In genomic region chr10:17023386-17024298, GRCh38 we compare ENCODE assay signal across 8 cellular contexts.
DNase-seq lines count a peak whose midpoint lies in the region; ATAC-seq and TF ChIP-seq lines count a peak whose summit lies in the region.

No MANE protein-coding gene starts in this region.

- H3K27ac ChIP-seq in DND-41 (ENCODE audit: low read length) (peak overlapping the region; percentile 90), duodenal mucosa (ENCODE audit: low read depth, low read length) (peak overlapping the region; percentile 59), muscle layer of colon (ENCODE audit: low read depth, low read length) (peak overlapping the region; percentile 35)

- DNase-seq in DND-41 = peak; percentile 83
- DNase-seq in LHCN-M2 (ENCODE audit: low read depth) = peak; percentile 100
- DNase-seq in activated CD4-positive, alpha-beta T cell treated with anti-CD3 and anti-CD28 coated beads, Interleukin-2, amount 10 ng/mL, durations not matched to agents 24 days and 14 days = peak; percentile 94
- peak; percentile 68 to 86 for DNase-seq in stimulated activated naive CD8-positive, alpha-beta T cell treated with anti-CD3 and anti-CD28 coated beads, Interleukin-15, amount 100 ng/mL, for 72 hours
- no peak for DNase-seq in Caco-2

- H3K4me2 ChIP-seq in DND-41 (ENCODE audit: insufficient read depth, low read length) = peak overlapping the region; percentile 62

- no peaks in the 10 kb centered on the region for H3K79me2 ChIP-seq in DND-41 (ENCODE audit: insufficient read depth, low read length)

- H3K36me3 ChIP-seq in DND-41 (ENCODE audit: insufficient read depth, low read length) (no peaks in the 10 kb centered on the region), duodenal mucosa (ENCODE audit: control insufficient read depth in 1 of 2, insufficient read depth in 2 of 2, low read length in 2 of 2) (no peaks in the 10 kb centered on the region), muscle layer of colon (ENCODE audit: insufficient read depth, low read length) (no peaks in the 10 kb centered on the region), Caco-2 (ENCODE audit: control insufficient read depth, insufficient read depth, low read length) (no peaks in the 10 kb centered on the region)

- no peaks in the 10 kb centered on the region for H4K20me1 ChIP-seq in DND-41 (ENCODE audit: insufficient read depth, low read length)

- H3K4me3 Mint-ChIP-seq in activated CD4-positive, alpha-beta T cell treated with anti-CD3 and anti-CD28 coated beads, Interleukin-2, amount 10 ng/mL, durations not matched to agents 24 days and 14 days = peak overlapping the region; percentile 59
- H3K4me3 Mint-ChIP-seq in stimulated activated naive CD8-positive, alpha-beta T cell treated with anti-CD3 and anti-CD28 coated beads, Interleukin-15, amount 100 ng/mL, for 72 hours = peak overlapping the region; percentile 32 to 59
- no peak overlapping the region for H3K4me3 Mint-ChIP-seq in Caco-2 (ENCODE audit: unreplicated experiment)

- peaks cover 39% of the 10 kb centered on the region for H3K4me1 Mint-ChIP-seq in activated CD4-positive, alpha-beta T cell treated with anti-CD3 and anti-CD28 coated beads, Interleukin-2, amount 10 ng/mL, durations not matched to agents 24 days and 14 days
- peaks cover 71% of the 10 kb centered on the region for H3K4me1 Mint-ChIP-seq in stimulated activated naive CD8-positive, alpha-beta T cell treated with anti-CD3 and anti-CD28 coated beads, Interleukin-15, amount 100 ng/mL, for 72 hours
- H3K4me1 Mint-ChIP-seq in Caco-2 (ENCODE audit: low read depth, unreplicated experiment) = no peaks in the 10 kb centered on the region

- H3K36me3 Mint-ChIP-seq in activated CD4-positive, alpha-beta T cell treated with anti-CD3 and anti-CD28 coated beads, Interleukin-2, amount 10 ng/mL, durations not matched to agents 24 days and 14 days (ENCODE audit: low read depth) = peaks cover 4% of the 10 kb centered on the region
- H3K36me3 Mint-ChIP-seq in Caco-2 (ENCODE audit: insufficient read depth, unreplicated experiment) = no peaks in the 10 kb centered on the region

- peaks cover 5% of the 10 kb centered on the region for H3K27me3 Mint-ChIP-seq in activated CD4-positive, alpha-beta T cell treated with anti-CD3 and anti-CD28 coated beads, Interleukin-2, amount 10 ng/mL, durations not matched to agents 24 days and 14 days
- no peaks in the 10 kb centered on the region for H3K27me3 Mint-ChIP-seq in stimulated activated naive CD8-positive, alpha-beta T cell treated with anti-CD3 and anti-CD28 coated beads, Interleukin-15, amount 100 ng/mL, for 72 hours
- no peaks in the 10 kb centered on the region for H3K27me3 Mint-ChIP-seq in Caco-2 (ENCODE audit: insufficient read depth, unreplicated experiment)

- intact Hi-C loops in activated CD4-positive, alpha-beta T cell treated with anti-CD3 and anti-CD28 coated beads, Interleukin-2, amount 10 ng/mL, durations not matched to agents 24 days and 14 days (cut with micrococcal nuclease) = loop anchor here (1.0 to 10.0 kb wide), 8 partner anchors 21 to 1631 kb away; partner anchors contain the start of genes ARL5B, NSUN6 and RSU1
- intact Hi-C loops in Caco-2 (cut with micrococcal nuclease; ENCODE audit: unreplicated experiment) = no loop called here

- POLR2A ChIA-PET in Caco-2 (lab: Charles Lee) = no interaction called here

- H3K4me1 ChIP-seq in DND-41 (ENCODE audit: insufficient read depth, low read length) (peaks cover 64% of the 10 kb centered on the region), duodenal mucosa (ENCODE audit: control insufficient read depth in 1 of 2, insufficient read depth in 2 of 2, low read length in 2 of 2) (peaks cover 15 to 22% of the 10 kb centered on the region in 2 donors), muscle layer of colon (ENCODE audit: insufficient read depth, low read length) (peaks cover 30% of the 10 kb centered on the region), Caco-2 (no peaks in the 10 kb centered on the region)

- CTCF ChIA-PET in Caco-2 (lab: Charles Lee) = no interaction called here

- H3K4me3 ChIP-seq in DND-41 (ENCODE audit: low read depth in 1 of 2, low read length in 2 of 2) = peak overlapping the region in 1 of 2 experiments; percentile 35; a peak in 2 of 4 replicates
- no peak overlapping the region for H3K4me3 ChIP-seq in duodenal mucosa (ENCODE audit: low read depth in 1 of 2, low read length in 2 of 2)
- H3K4me3 ChIP-seq in muscle layer of colon (ENCODE audit: low read depth in 1 of 2, low read length in 2 of 2) = no peak overlapping the region
- no peak overlapping the region for H3K4me3 ChIP-seq in Caco-2 (ENCODE audit: low read depth, low read length)

- H3K27ac Mint-ChIP-seq in activated CD4-positive, alpha-beta T cell treated with anti-CD3 and anti-CD28 coated beads, Interleukin-2, amount 10 ng/mL, durations not matched to agents 24 days and 14 days = peak overlapping the region; percentile 94
- peak overlapping the region; percentile 94 to 97 for H3K27ac Mint-ChIP-seq in stimulated activated naive CD8-positive, alpha-beta T cell treated with anti-CD3 and anti-CD28 coated beads, Interleukin-15, amount 100 ng/mL, for 72 hours
- no peak overlapping the region for H3K27ac Mint-ChIP-seq in Caco-2 (ENCODE audit: unreplicated experiment)

- TF ChIP-seq CTCF in DND-41 (IDR thresholded peaks at IDR 0.05; ENCODE audit: borderline replicate concordance, extremely low read depth, low read length, poor library complexity, severe bottlenecking) (no peak), Caco-2 (IDR thresholded peaks at IDR 0.05; ENCODE audit: insufficient read depth in 1 of 2, low read depth in 1 of 2, low read length in 1 of 2, severe bottlenecking in 1 of 2, unreplicated experiment in 1 of 2) (no peak)

- H3K9ac ChIP-seq in DND-41 (ENCODE audit: low read depth, low read length) (peak overlapping the region; percentile 52), duodenal mucosa (ENCODE audit: low read depth in 1 of 2, low read length in 2 of 2) (peak overlapping the region in 1 of 2 donors; percentile 40), muscle layer of colon (ENCODE audit: low read length) (no peak overlapping the region)

- H3K27me3 ChIP-seq in DND-41 (ENCODE audit: insufficient read depth, low read length, poor library complexity) (no peaks in the 10 kb centered on the region), duodenal mucosa (ENCODE audit: control insufficient read depth in 1 of 2, insufficient read depth in 2 of 2, low read length in 2 of 2) (no peaks in the 10 kb centered on the region), muscle layer of colon (ENCODE audit: control insufficient read depth in 1 of 2, insufficient read depth in 2 of 2, low read length in 2 of 2) (no peaks in the 10 kb centered on the region), Caco-2 (replicated peaks; ENCODE audit: control insufficient read depth, insufficient read depth, low read length) (no peaks in the 10 kb centered on the region)

- peaks cover 3% of the 10 kb centered on the region for H3K9me3 ChIP-seq in DND-41 (ENCODE audit: insufficient read depth, low read length, severe bottlenecking)
- no peaks in the 10 kb centered on the region for H3K9me3 ChIP-seq in duodenal mucosa (ENCODE audit: control insufficient read depth in 1 of 2, low read length in 2 of 2)
- no peaks in the 10 kb centered on the region for H3K9me3 ChIP-seq in muscle layer of colon (ENCODE audit: low read length)
- peaks cover 6% of the 10 kb centered on the region; the same call in 1 of the 2 replicates for H3K9me3 ChIP-seq in Caco-2

- ATAC-seq in DND-41 (ENCODE audit: insufficient read depth, low read depth) (peak; percentile 93), GM21786 (IDR thresholded peaks at IDR 0.05; ENCODE audit: unreplicated experiment) (peak; percentile 97)
- ATAC-seq in stimulated activated naive CD8-positive, alpha-beta T cell treated with anti-CD3 and anti-CD28 coated beads, Interleukin-15, amount 100 ng/mL, for 72 hours = peak; percentile 84

- peak overlapping the region; percentile 40 for H2AFZ ChIP-seq in DND-41 (ENCODE audit: low read depth, low read length)

- no TSS peak for BruUV-seq in Caco-2 (replicated peaks; lab: Mats Ljungman, UMichigan)

- H3K9me3 Mint-ChIP-seq in activated CD4-positive, alpha-beta T cell treated with anti-CD3 and anti-CD28 coated beads, Interleukin-2, amount 10 ng/mL, durations not matched to agents 24 days and 14 days = peaks cover 10% of the 10 kb centered on the region
- peaks cover 0 to 8% of the 10 kb centered on the region in 2 donors for H3K9me3 Mint-ChIP-seq in stimulated activated naive CD8-positive, alpha-beta T cell treated with anti-CD3 and anti-CD28 coated beads, Interleukin-15, amount 100 ng/mL, for 72 hours
- H3K9me3 Mint-ChIP-seq in Caco-2 (ENCODE audit: unreplicated experiment) = peaks cover 11% of the 10 kb centered on the region

Comparison
In these comparisons a context has a peak if more than half of its experiments do, and no peak if none do; other contexts are left out.
1. DNase-seq: peak in DND-41 (single experiment), LHCN-M2 (single experiment), activated CD4-positive, alpha-beta T cell treated with anti-CD3 and anti-CD28 coated beads, Interleukin-2, amount 10 ng/mL, durations not matched to agents 24 days and 14 days (single experiment) and stimulated activated naive CD8-positive, alpha-beta T cell treated with anti-CD3 and anti-CD28 coated beads, Interleukin-15, amount 100 ng/mL, for 72 hours (2 of 2); none in Caco-2 (0 of 2).
2. H3K27ac ChIP-seq: peak in every context shown above with its lines; median percentile 90 in DND-41; 59 in duodenal mucosa; 35 in muscle layer of colon.
3. Peak in every context shown above with its lines, with median percentiles within 50 percentile points of each other: ATAC-seq.